In genomic region chr2:180519276-180519675, GRCh38 we compare ENCODE assay signal across 21 cellular contexts.
DNase-seq lines count a peak whose midpoint lies in the region; ATAC-seq lines count a peak whose summit lies in the region.
"Had no signal": no experiment of that assay in that cellular context is flagged by ENCODE, and none has a peak within 500 bp of the region (broad histone marks: within the 10 kb centered on the region; RNA-seq: fewer than 3 reads in every experiment).

No MANE protein-coding gene starts in this region.

- H3K4me1 ChIP-seq in HAP-1: peaks cover 11% of the 10 kb centered on the region
- H3K4me1 ChIP-seq: upper lobe of left lung had no signal

- in situ Hi-C loops in HAP-1 (cut with MboI; ENCODE audit: low sequenced_read_pairs): no loop called here

- H3K36me3 ChIP-seq in HAP-1 (replicated peaks): no peaks in the 10 kb centered on the region
- H3K36me3 ChIP-seq: upper lobe of left lung had no signal

- H3K9me3 ChIP-seq in HAP-1: no peaks in the 10 kb centered on the region
- H3K9me3 ChIP-seq: upper lobe of left lung had no signal

- DNase-seq in COLO829 (ENCODE audit: low spot score) (peak; percentile 59), HT1080 (ENCODE audit: low read depth) (peak; percentile 80), amniotic epithelial cell (ENCODE audit: low read depth) (peak; percentile 30), foreskin melanocyte (peak; percentile 24), ureter (ENCODE audit: low spot score) (no peak), HAP-1 (ENCODE audit: low spot score in 2 of 2) (no peak), epidermal melanocyte (ENCODE audit: insufficient read length, low spot score) (no peak)
- DNase-seq: activated CD4-positive, CD25-positive, alpha-beta regulatory T cell treated with anti-CD3 and anti-CD28 coated beads, Interleukin-2, amount 50 U/mL, for 72 hours; activated CD8-positive, alpha-beta memory T cell treated with anti-CD3 and anti-CD28 coated beads, Interleukin-2, amount 50 U/mL, for 48 hours; activated naive CD4-positive, alpha-beta T cell treated with anti-CD3 and anti-CD28 coated beads for 36 hours; central memory CD4-positive, alpha-beta T cell; endodermal cell; left cardiac atrium; NCI-H1436 treated with DMSO at 0.1 percent for 48 hours; posterior cingulate gyrus; stimulated activated naive CD4-positive, alpha-beta T cell; T-cell; upper lobe of left lung had no signal

- no peak overlapping the region for H3K4me3 ChIP-seq in HAP-1
- H3K4me3 ChIP-seq: smooth muscle cell, upper lobe of left lung had no signal

- ATAC-seq in HG03108 (IDR thresholded peaks at IDR 0.05; ENCODE audit: unreplicated experiment): no peak
- ATAC-seq: left cardiac atrium, Panc1, T-cell had no signal

- H3K27me3 ChIP-seq in HAP-1 (ENCODE audit: low read depth): no peaks in the 10 kb centered on the region
- H3K27me3 ChIP-seq: upper lobe of left lung had no signal

Comparison
In these comparisons a context has a peak if more than half of its experiments do, and no peak if none do; other contexts are left out.
1. DNase-seq: peak in COLO829 (single experiment), HT1080 (single experiment), amniotic epithelial cell (single experiment) and foreskin melanocyte (single experiment); none in ureter (single experiment), HAP-1 (0 of 2) and epidermal melanocyte (single experiment).